ENCODE assay signal across 1 cellular context in the genomic region with DNA sequence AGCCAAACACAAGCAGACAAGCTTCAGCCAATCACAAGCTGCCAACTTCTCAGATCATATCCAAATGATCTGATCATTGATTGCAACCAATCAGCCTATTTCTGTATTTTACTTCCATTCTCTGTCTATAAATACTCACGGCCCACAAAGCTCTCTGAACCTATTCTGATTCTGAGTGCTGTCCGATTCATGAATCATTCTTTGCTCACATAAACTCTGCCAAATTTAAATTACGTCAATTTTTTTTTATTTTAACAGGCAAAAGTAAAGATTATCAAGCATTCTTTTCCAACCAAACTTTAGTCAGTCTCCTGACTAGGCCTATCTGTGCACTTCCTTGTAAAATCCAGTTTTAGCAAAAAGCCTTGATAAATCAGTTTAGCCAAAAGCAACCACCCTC.
TF ChIP-seq lines count a peak whose summit lies in the region.

No MANE protein-coding gene starts in this region.

TF ChIP-seq in IMR-90, 13 proteins besides CTCF, POLR2A, EP300 and RAD21:
- no peak for TF ChIP-seq RFX5 (IDR thresholded peaks at IDR 0.05; ENCODE audit: low read depth, low read length)
- no peak for TF ChIP-seq SMC3 (IDR thresholded peaks at IDR 0.05; ENCODE audit: low read depth, low read length)
- no peak for TF ChIP-seq FOS (IDR thresholded peaks at IDR 0.05; ENCODE audit: low read depth, low read length)
- TF ChIP-seq RCOR1 (IDR thresholded peaks at IDR 0.05; ENCODE audit: insufficient replicate concordance, low read length): no peak
- TF ChIP-seq MAFK (IDR thresholded peaks at IDR 0.05; ENCODE audit: low read depth, low read length): no peak
- no peak for TF ChIP-seq CEBPB (IDR thresholded peaks at IDR 0.05; ENCODE audit: low read depth, low read length)
- TF ChIP-seq NFE2L2 (IDR thresholded peaks at IDR 0.05; ENCODE audit: low read depth, low read length): no peak
- TF ChIP-seq MXI1 (IDR thresholded peaks at IDR 0.05; ENCODE audit: borderline replicate concordance, low read depth, low read length): no peak
- no peak for TF ChIP-seq CHD1 (IDR thresholded peaks at IDR 0.05; ENCODE audit: low read depth, low read length)
- TF ChIP-seq MAZ (IDR thresholded peaks at IDR 0.05; ENCODE audit: borderline replicate concordance, low read depth, low read length): no peak
- TF ChIP-seq, protein P1, sequence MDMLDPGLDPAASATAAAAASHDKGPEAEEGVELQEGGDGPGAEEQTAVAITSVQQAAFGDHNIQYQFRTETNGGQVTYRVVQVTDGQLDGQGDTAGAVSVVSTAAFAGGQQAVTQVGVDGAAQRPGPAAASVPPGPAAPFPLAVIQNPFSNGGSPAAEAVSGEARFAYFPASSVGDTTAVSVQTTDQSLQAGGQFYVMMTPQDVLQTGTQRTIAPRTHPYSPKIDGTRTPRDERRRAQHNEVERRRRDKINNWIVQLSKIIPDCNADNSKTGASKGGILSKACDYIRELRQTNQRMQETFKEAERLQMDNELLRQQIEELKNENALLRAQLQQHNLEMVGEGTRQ (IDR thresholded peaks at IDR 0.05; ENCODE audit: low read depth, low read length): no peak
- TF ChIP-seq ELK1 (IDR thresholded peaks at IDR 0.05; ENCODE audit: borderline replicate concordance, low read depth, low read length): no peak
- no peak for TF ChIP-seq BHLHE40 (IDR thresholded peaks at IDR 0.05; ENCODE audit: low read depth, low read length)
